Comparison of ENCODE assay signal across 31 cellular contexts in genomic region chr4:164405774-164406173, GRCh38.
DNase-seq lines count a peak whose midpoint lies in the region; ATAC-seq and TF ChIP-seq lines count a peak whose summit lies in the region.
"Had no signal": no experiment of that assay in that cellular context is flagged by ENCODE, and none has a peak within 500 bp of the region (broad histone marks: within the 10 kb centered on the region; RNA-seq: fewer than 3 reads in every experiment).

No MANE protein-coding gene starts in this region.

- no peaks in the 10 kb centered on the region for H3K27me3 Mint-ChIP-seq in endothelial cell (ENCODE audit: unreplicated experiment)
- H3K27me3 Mint-ChIP-seq: B cell; CD4-positive, alpha-beta memory T cell; CD4-positive, alpha-beta T cell; CD4-positive, CD25-positive, alpha-beta regulatory T cell; CD8-positive, alpha-beta memory T cell had no signal

- H3K4me3 Mint-ChIP-seq in endothelial cell (ENCODE audit: unreplicated experiment): no peak overlapping the region
- H3K4me3 Mint-ChIP-seq: B cell; CD14-positive monocyte; CD4-positive, alpha-beta memory T cell; CD4-positive, alpha-beta T cell; CD4-positive, CD25-positive, alpha-beta regulatory T cell; CD8-positive, alpha-beta memory T cell; CD8-positive, alpha-beta T cell had no signal

- BruUV-seq in PC-3 (replicated peaks; lab: Mats Ljungman, UMichigan): no TSS peak

- H3K27ac Mint-ChIP-seq in endothelial cell (ENCODE audit: unreplicated experiment): no peak overlapping the region
- H3K27ac Mint-ChIP-seq: B cell; CD14-positive monocyte; CD4-positive, alpha-beta memory T cell; CD4-positive, alpha-beta T cell; CD4-positive, CD25-positive, alpha-beta regulatory T cell; CD8-positive, alpha-beta memory T cell; CD8-positive, alpha-beta T cell had no signal

- no peak overlapping the region for H2AFZ ChIP-seq in PC-3 (ENCODE audit: low read length)

- no peaks in the 10 kb centered on the region for H3K4me1 Mint-ChIP-seq in endothelial cell (ENCODE audit: unreplicated experiment)
- H3K4me1 Mint-ChIP-seq: B cell; CD14-positive monocyte; CD4-positive, alpha-beta memory T cell; CD4-positive, CD25-positive, alpha-beta regulatory T cell; CD8-positive, alpha-beta memory T cell had no signal

- DNase-seq in PC-3: peak; percentile 53
- DNase-seq in SK-N-MC (ENCODE audit: low read depth, low spot score): no peak
- no peak for DNase-seq in endothelial cell (ENCODE audit: low spot score)
- DNase-seq: 8988T; ACHN; AML-193; BE2C; C1 segment of cervical spinal cord; Caco-2; Calu3; CD4-positive, alpha-beta memory T cell; CD4-positive, alpha-beta T cell; CD4-positive, CD25-positive, alpha-beta regulatory T cell; CD8-positive, alpha-beta memory T cell; CD8-positive, alpha-beta T cell; COR-L47; DMS 273 treated with DMSO at 0.1 percent for 48 hours; DMS153; DMS53; DMS79; DMS79 treated with DMSO at 0.1 percent for 48 hours; DND-41; EL had no signal

- no peaks in the 10 kb centered on the region for H3K27me3 ChIP-seq in PC-3 (ENCODE audit: low read length)
- H3K27me3 ChIP-seq: BE2C; BLaER1; BLaER1 treated with 17β-estradiol and CSF1 and Interleukin-3, amounts not matched to agents 10 nM and 100 nM had no signal

- no peak overlapping the region for H3K9ac ChIP-seq in PC-3 (ENCODE audit: low read length)
- no peak overlapping the region for H3K9ac ChIP-seq in SK-N-MC (ENCODE audit: insufficient read length)
- H3K9ac ChIP-seq: BLaER1; BLaER1 treated with 17β-estradiol and CSF1 and Interleukin-3, amounts not matched to agents 10 nM and 100 nM had no signal

- no peak overlapping the region for H3K27ac ChIP-seq in PC-3 (ENCODE audit: low read length)
- H3K27ac ChIP-seq in SK-N-MC: peak overlapping the region; percentile 60
- H3K27ac ChIP-seq: 22Rv1; A549; BLaER1; BLaER1 treated with 17β-estradiol and CSF1 and Interleukin-3, amounts not matched to agents 10 nM and 100 nM; C4-2B had no signal

- no peaks in the 10 kb centered on the region for H3F3A ChIP-seq in PC-3 (ENCODE audit: low read length, unreplicated experiment)

- POLR2A ChIA-PET in PC-3 (lab: Charles Lee; ENCODE audit: unreplicated experiment): no interaction called here

- H3K4me3 ChIP-seq in PC-3 (ENCODE audit: low read length): no peak overlapping the region
- no peak overlapping the region for H3K4me3 ChIP-seq in SK-N-MC
- H3K4me3 ChIP-seq: A549; BLaER1; BLaER1 treated with 17β-estradiol and CSF1 and Interleukin-3, amounts not matched to agents 10 nM and 100 nM had no signal

- no peaks in the 10 kb centered on the region for H3K9me2 ChIP-seq in PC-3 (replicated peaks; ENCODE audit: low read length)

- H3K36me3 ChIP-seq in PC-3 (ENCODE audit: low read depth, low read length) (no peaks in the 10 kb centered on the region), SK-N-MC (ENCODE audit: insufficient read depth, low read length) (peaks cover 33% of the 10 kb centered on the region)
- H3K36me3 ChIP-seq: BE2C; BLaER1; BLaER1 treated with 17β-estradiol and CSF1 and Interleukin-3, amounts not matched to agents 10 nM and 100 nM had no signal

- H3K36me3 Mint-ChIP-seq in endothelial cell (ENCODE audit: low read depth, unreplicated experiment): no peaks in the 10 kb centered on the region
- H3K36me3 Mint-ChIP-seq: CD14-positive monocyte; CD4-positive, alpha-beta memory T cell; CD4-positive, CD25-positive, alpha-beta regulatory T cell; CD8-positive, alpha-beta memory T cell; CD8-positive, alpha-beta T cell had no signal

- H3K9me3 Mint-ChIP-seq in endothelial cell (ENCODE audit: unreplicated experiment): no peaks in the 10 kb centered on the region

- no peaks in the 10 kb centered on the region for H3K79me2 ChIP-seq in PC-3 (ENCODE audit: low read length)

- peaks cover 18% of the 10 kb centered on the region for H3K4me1 ChIP-seq in PC-3 (ENCODE audit: insufficient read depth, low read length)
- H3K4me1 ChIP-seq: A549; BE2C; BLaER1; BLaER1 treated with 17β-estradiol and CSF1 and Interleukin-3, amounts not matched to agents 10 nM and 100 nM; Caco-2 had no signal

- intact Hi-C loops in PC-3 (cut with micrococcal nuclease): loop anchor here (5.0 kb wide), 1 partner anchor 53 kb away; no protein-coding TSS in a partner anchor

- peak; percentile 86 for ATAC-seq in PC-3
- ATAC-seq in GM18873 (IDR thresholded peaks at IDR 0.05; ENCODE audit: low FRiP score, unreplicated experiment): no peak
- ATAC-seq: A549; CD8-positive, alpha-beta T cell had no signal

- no peak overlapping the region for H3K4me2 ChIP-seq in PC-3 (ENCODE audit: low read length)
- H3K4me2 ChIP-seq: A549; BLaER1; BLaER1 treated with 17β-estradiol and CSF1 and Interleukin-3, amounts not matched to agents 10 nM and 100 nM had no signal

- H3K9me3 ChIP-seq in PC-3 (ENCODE audit: low read length): no peaks in the 10 kb centered on the region
- H3K9me3 ChIP-seq in SK-N-MC (ENCODE audit: low read depth, low read length): no peaks in the 10 kb centered on the region
- H3K9me3 ChIP-seq: A549; BE2C; BLaER1; BLaER1 treated with 17β-estradiol and CSF1 and Interleukin-3, amounts not matched to agents 10 nM and 100 nM; Caco-2 had no signal

- no peak for TF ChIP-seq CTCF in PC-3 (conservative IDR thresholded peaks at IDR 0.05; ENCODE audit: low read depth, low read length)
- no peak for TF ChIP-seq CTCF in endothelial cell (IDR thresholded peaks at IDR 0.05; ENCODE audit: unreplicated experiment)

- CTCF ChIA-PET in PC-3 (lab: Charles Lee): no interaction called here

- no peaks in the 10 kb centered on the region for H4K20me1 ChIP-seq in PC-3 (ENCODE audit: low read length)
- H4K20me1 ChIP-seq: BLaER1; BLaER1 treated with 17β-estradiol and CSF1 and Interleukin-3, amounts not matched to agents 10 nM and 100 nM had no signal
